In genomic region chr3:124513610-124513997, GRCh38 we compare ENCODE assay signal across 18 cellular contexts.
"Had no signal": no experiment of that assay in that cellular context is flagged by ENCODE, and none has a peak within 500 bp of the region (broad histone marks: within the 10 kb centered on the region; RNA-seq: fewer than 3 reads in every experiment).

No MANE protein-coding gene starts in this region.

- H3K27me3 ChIP-seq: esophagus squamous epithelium, pancreas had no signal

- H3K9me3 ChIP-seq: esophagus squamous epithelium, left ventricle myocardium inferior, mucosa of descending colon, pancreas, sigmoid colon had no signal

- H3K4me1 Mint-ChIP-seq: activated CD4-positive, alpha-beta T cell treated with anti-CD3 and anti-CD28 coated beads, Interleukin-2, amount 10 ng/mL, durations not matched to agents 7 days and 5 days; activated naive CD4-positive, alpha-beta T cell treated with anti-CD3 and anti-CD28 coated beads, Interleukin-2, amount 50 U/mL, for 24 hours; naive thymus-derived CD4-positive, alpha-beta T cell; stimulated activated naive B cell treated with anti-CD40 and anti-IgM and Interleukin-4, amounts not matched to agents 10 μg/mL and 1 μg/mL and 100 μg/mL, for 72 hours had no signal

- H3K4me3 ChIP-seq: esophagus squamous epithelium, left ventricle myocardium inferior, mucosa of descending colon, sigmoid colon had no signal

- H3K36me3 Mint-ChIP-seq: activated naive CD4-positive, alpha-beta T cell treated with anti-CD3 and anti-CD28 coated beads, Interleukin-2, amount 50 U/mL, for 24 hours; naive thymus-derived CD4-positive, alpha-beta T cell; stimulated activated naive B cell treated with anti-CD40 and anti-IgM and Interleukin-4, amounts not matched to agents 10 μg/mL and 1 μg/mL and 100 μg/mL, for 72 hours had no signal

- H3K4me1 ChIP-seq: left ventricle myocardium inferior, sigmoid colon had no signal

- H3K27ac ChIP-seq: esophagus squamous epithelium, left ventricle myocardium inferior, pancreas, sigmoid colon had no signal

- H3K27ac Mint-ChIP-seq: activated CD4-positive, alpha-beta T cell treated with anti-CD3 and anti-CD28 coated beads, Interleukin-2, amount 10 ng/mL, durations not matched to agents 7 days and 5 days; activated naive CD4-positive, alpha-beta T cell treated with anti-CD3 and anti-CD28 coated beads, Interleukin-2, amount 50 U/mL, for 24 hours; naive thymus-derived CD4-positive, alpha-beta T cell; stimulated activated naive B cell treated with anti-CD40 and anti-IgM and Interleukin-4, amounts not matched to agents 10 μg/mL and 1 μg/mL and 100 μg/mL, for 72 hours; T-helper 1 cell treated with Interleukin-12 subunit alpha and Interleukin-12 subunit beta and Interleukin-4 antibody, amounts not matched to agents 30 μg/mL and 1 μg/mL, for 36 hours had no signal

- H3K9me3 Mint-ChIP-seq: activated CD4-positive, alpha-beta T cell treated with anti-CD3 and anti-CD28 coated beads, Interleukin-2, amount 10 ng/mL, durations not matched to agents 7 days and 5 days; activated naive CD4-positive, alpha-beta T cell treated with anti-CD3 and anti-CD28 coated beads, Interleukin-2, amount 50 U/mL, for 24 hours; naive thymus-derived CD4-positive, alpha-beta T cell; stimulated activated naive B cell treated with anti-CD40 and anti-IgM and Interleukin-4, amounts not matched to agents 10 μg/mL and 1 μg/mL and 100 μg/mL, for 72 hours; T-helper 1 cell treated with Interleukin-12 subunit alpha and Interleukin-12 subunit beta and Interleukin-4 antibody, amounts not matched to agents 30 μg/mL and 1 μg/mL, for 36 hours had no signal

- H3K36me3 ChIP-seq: esophagus squamous epithelium, left ventricle myocardium inferior, pancreas, sigmoid colon had no signal

- DNase-seq: activated CD4-positive, alpha-beta T cell treated with anti-CD3 and anti-CD28 coated beads, Interleukin-2, amount 10 ng/mL, durations not matched to agents 7 days and 5 days; activated CD8-positive, alpha-beta memory T cell treated with anti-CD3 and anti-CD28 coated beads, Interleukin-2, amount 50 U/mL, for 4 hours; activated effector memory CD4-positive, alpha-beta T cell treated with anti-CD3 and anti-CD28 coated beads, Interleukin-2, amount 50 U/mL, for 16 hours; activated T-cell treated with anti-CD3 and anti-CD28 coated beads, Interleukin-2, amount 50 U/mL, for 48 hours; cerebellar nuclear complex; effector memory CD4-positive, alpha-beta T cell; esophagus squamous epithelium; left ventricle myocardium inferior; mammary epithelial cell; mucosa of descending colon; naive thymus-derived CD4-positive, alpha-beta T cell; sigmoid colon; stimulated activated CD4-positive, alpha-beta T cell treated with anti-CD3 and anti-CD28 coated beads, Interleukin-4, amount 100 ng/mL, for 4 hours; stimulated activated naive B cell treated with anti-CD40 and anti-IgM and Interleukin-4, amounts not matched to agents 10 μg/mL and 1 μg/mL and 100 μg/mL, for 72 hours had no signal

- H3K4me3 Mint-ChIP-seq: activated CD4-positive, alpha-beta T cell treated with anti-CD3 and anti-CD28 coated beads, Interleukin-2, amount 10 ng/mL, durations not matched to agents 7 days and 5 days; activated naive CD4-positive, alpha-beta T cell treated with anti-CD3 and anti-CD28 coated beads, Interleukin-2, amount 50 U/mL, for 24 hours; naive thymus-derived CD4-positive, alpha-beta T cell; stimulated activated naive B cell treated with anti-CD40 and anti-IgM and Interleukin-4, amounts not matched to agents 10 μg/mL and 1 μg/mL and 100 μg/mL, for 72 hours; T-helper 1 cell treated with Interleukin-12 subunit alpha and Interleukin-12 subunit beta and Interleukin-4 antibody, amounts not matched to agents 30 μg/mL and 1 μg/mL, for 36 hours had no signal

- ATAC-seq: activated CD4-positive, CD25-positive, alpha-beta regulatory T cell treated with anti-CD3 and anti-CD28 coated beads, Interleukin-2, amount 50 U/mL, for 24 hours; mucosa of descending colon; naive thymus-derived CD4-positive, alpha-beta T cell; stimulated activated naive B cell treated with anti-CD40 and anti-IgM and Interleukin-4, amounts not matched to agents 10 μg/mL and 1 μg/mL and 100 μg/mL, for 72 hours had no signal
